In genomic region chr14:61471297-61471980, GRCh38 we compare ENCODE assay signal across 8 cellular contexts.
DNase-seq lines count a peak whose midpoint lies in the region; ATAC-seq and TF ChIP-seq lines count a peak whose summit lies in the region.

No MANE protein-coding gene starts in this region.

- H3K27ac ChIP-seq in heart right ventricle = peak overlapping the region; percentile 49 to 97 (median 87)

- TF ChIP-seq CTCF in HFF-Myc (IDR thresholded peaks at IDR 0.05; ENCODE audit: low read depth, low read length, missing control alignments) = no peak
- TF ChIP-seq CTCF in heart right ventricle (IDR thresholded peaks at IDR 0.05) = no peak

- H3K4me3 ChIP-seq in HFF-Myc (replicated peaks; ENCODE audit: low read depth, low read length) = peak overlapping the region; percentile 26
- H3K4me3 ChIP-seq in heart right ventricle = peak overlapping the region in 8 of 10 donors; percentile 10 to 44 (median 29)

- peaks cover 97% of the 10 kb centered on the region for H3K4me1 Mint-ChIP-seq in activated T-cell treated with anti-CD3 and anti-CD28 coated beads, Interleukin-2, amount 50 U/mL, for 72 hours (ENCODE audit: low read depth)
- peaks cover 40 to 61% of the 10 kb centered on the region in 2 donors for H3K4me1 Mint-ChIP-seq in stimulated activated naive B cell treated with anti-CD40 and anti-IgM and Interleukin-4, amounts not matched to agents 10 μg/mL and 1 μg/mL and 100 μg/mL, for 72 hours

- WGBS in heart right ventricle, 2 donors = 36 to 39% methylated on average over 7 of the region's 7 CpGs

- H3K9me3 Mint-ChIP-seq in activated T-cell treated with anti-CD3 and anti-CD28 coated beads, Interleukin-2, amount 50 U/mL, for 72 hours = peaks cover 2% of the 10 kb centered on the region in 2 donors
- H3K9me3 Mint-ChIP-seq in stimulated activated naive B cell treated with anti-CD40 and anti-IgM and Interleukin-4, amounts not matched to agents 10 μg/mL and 1 μg/mL and 100 μg/mL, for 72 hours = no peaks in the 10 kb centered on the region

- ATAC-seq in activated T-cell treated with anti-CD3 and anti-CD28 coated beads, Interleukin-2, amount 50 U/mL, for 72 hours (replicated peaks in 1 of 2) = no peak
- peak in 5 of 8 donors; percentile 27 to 57 (median 42) for ATAC-seq in heart right ventricle
- peak; percentile 7 to 8 for ATAC-seq in stimulated activated naive B cell treated with anti-CD40 and anti-IgM and Interleukin-4, amounts not matched to agents 10 μg/mL and 1 μg/mL and 100 μg/mL, for 72 hours (replicated peaks)

- H3K9me3 ChIP-seq in heart right ventricle = no peaks in the 10 kb centered on the region

- peaks cover 13 to 22% of the 10 kb centered on the region in 2 donors for H3K36me3 Mint-ChIP-seq in activated T-cell treated with anti-CD3 and anti-CD28 coated beads, Interleukin-2, amount 50 U/mL, for 72 hours (ENCODE audit: insufficient read depth in 2 of 2)
- no peaks in the 10 kb centered on the region for H3K36me3 Mint-ChIP-seq in stimulated activated naive B cell treated with anti-CD40 and anti-IgM and Interleukin-4, amounts not matched to agents 10 μg/mL and 1 μg/mL and 100 μg/mL, for 72 hours

- H3K27me3 ChIP-seq in heart right ventricle = no peaks in the 10 kb centered on the region

- peak overlapping the region; percentile 83 to 88 for H3K4me3 Mint-ChIP-seq in activated T-cell treated with anti-CD3 and anti-CD28 coated beads, Interleukin-2, amount 50 U/mL, for 72 hours
- H3K4me3 Mint-ChIP-seq in stimulated activated naive B cell treated with anti-CD40 and anti-IgM and Interleukin-4, amounts not matched to agents 10 μg/mL and 1 μg/mL and 100 μg/mL, for 72 hours = peak overlapping the region; percentile 90 to 91

- H3K4me1 ChIP-seq in heart right ventricle = peaks cover 15 to 99% (median 78%) of the 10 kb centered on the region in 9 donors

- no peaks in the 10 kb centered on the region for H3K36me3 ChIP-seq in heart right ventricle

- H3K27ac Mint-ChIP-seq in activated T-cell treated with anti-CD3 and anti-CD28 coated beads, Interleukin-2, amount 50 U/mL, for 72 hours = peak overlapping the region; percentile 94
- H3K27ac Mint-ChIP-seq in stimulated activated naive B cell treated with anti-CD40 and anti-IgM and Interleukin-4, amounts not matched to agents 10 μg/mL and 1 μg/mL and 100 μg/mL, for 72 hours = peak overlapping the region; percentile 94

- intact Hi-C loops in heart right ventricle (cut with DNase I) = loop anchor here in 8 of 10 donors (5.0 to 10.0 kb wide), 8 partner anchors 53 to 243 kb away; partner anchors contain the start of gene HIF1A (in 2 of the 8)

- H3K27me3 Mint-ChIP-seq in activated T-cell treated with anti-CD3 and anti-CD28 coated beads, Interleukin-2, amount 50 U/mL, for 72 hours (ENCODE audit: low read depth) = no peaks in the 10 kb centered on the region
- H3K27me3 Mint-ChIP-seq in stimulated activated naive B cell treated with anti-CD40 and anti-IgM and Interleukin-4, amounts not matched to agents 10 μg/mL and 1 μg/mL and 100 μg/mL, for 72 hours = no peaks in the 10 kb centered on the region

- DNase-seq in HFF-Myc (ENCODE audit: extremely low read depth, low read depth) (no peak), heart right ventricle (peak in 1 of 2 donors; percentile 31), cerebellar nuclear complex (lab: John Stamatoyannopoulos, UW) (no peak), NCI-H2171 treated with DMSO at 0.1 percent for 48 hours (lab: John Stamatoyannopoulos, UW) (no peak), anterior cingulate cortex (lab: John Stamatoyannopoulos, UW) (no peak), kidney glomerular epithelial cell (lab: John Stamatoyannopoulos, UW) (no peak)
- no peak for DNase-seq in activated T-cell treated with anti-CD3 and anti-CD28 coated beads, Interleukin-2, amount 50 U/mL, for 72 hours
- DNase-seq in stimulated activated naive B cell treated with anti-CD40 and anti-IgM and Interleukin-4, amounts not matched to agents 10 μg/mL and 1 μg/mL and 100 μg/mL, for 72 hours = no peak

Comparison
In these comparisons a context has a peak if more than half of its experiments do, and no peak if none do; other contexts are left out.
1. ATAC-seq: peak in heart right ventricle (5 of 8) and stimulated activated naive B cell treated with anti-CD40 and anti-IgM and Interleukin-4, amounts not matched to agents 10 μg/mL and 1 μg/mL and 100 μg/mL, for 72 hours (2 of 2); none in activated T-cell treated with anti-CD3 and anti-CD28 coated beads, Interleukin-2, amount 50 U/mL, for 72 hours (0 of 2).